20 cellular contexts compared by ENCODE assay signal in genomic region chr19:670609-671075, GRCh38. TPM values are rescaled to one million over a fixed set of nuclear protein-coding genes. Genes with fewer than 3 reads are reported as not detected.
DNase-seq lines count a peak whose midpoint lies in the region; ATAC-seq, FAIRE-seq and TF ChIP-seq lines count a peak whose summit lies in the region.
"Had no signal": no experiment of that assay in that cellular context is flagged by ENCODE, and none has a peak within 500 bp of the region (broad histone marks: within the 10 kb centered on the region; RNA-seq: fewer than 3 reads in every experiment).

No MANE protein-coding gene starts in this region.

- no peaks in the 10 kb centered on the region for H4K20me1 ChIP-seq in HepG2 (ENCODE audit: insufficient read depth, low read length)

- intact Hi-C loops in HepG2 (cut with micrococcal nuclease; ENCODE audit: unreplicated experiment) (no loop called here), right lobe of liver (cut with DNase I) (no loop called here)

- no peaks in the 10 kb centered on the region; the same call in 1 of the 2 replicates for H3K9me3 ChIP-seq in HepG2 (ENCODE audit: low read length)
- no peaks in the 10 kb centered on the region for H3K9me3 ChIP-seq in right lobe of liver
- H3K9me3 ChIP-seq: right atrium auricular region, tibial nerve had no signal

- peaks cover 6% of the 10 kb centered on the region for H3K27me3 Mint-ChIP-seq in type B pancreatic cell

- H3K27me3 ChIP-seq in HepG2 (ENCODE audit: control insufficient read depth in 1 of 2, insufficient read depth in 2 of 2, low read length in 2 of 2) (0 out of 5 replicates have a peak, but pooled peaks cover 0 to under 1% of the 10 kb centered on the region in 2 experiments), right lobe of liver (no peaks in the 10 kb centered on the region)
- H3K27me3 ChIP-seq: right atrium auricular region, tibial nerve had no signal

- peak; percentile 44 for FAIRE-seq in HepG2 (lab: Jason Lieb, UNC)
- FAIRE-seq: H54 had no signal

- peak overlapping the region; percentile 62 for H3K4me2 ChIP-seq in HepG2 (ENCODE audit: low read depth, low read length)

- 12% methylated on average over 5 of the region's 9 CpGs for WGBS in HepG2 (ENCODE audit: low lambda C conversion rate)
- WGBS in right lobe of liver (ENCODE audit: insufficient coverage, low coverage, low lambda C conversion rate, missing lambda C conversion rate): no CpG with 5 or more reads among the region's 9 CpGs

- H3K4me3 Mint-ChIP-seq in type B pancreatic cell: no peak overlapping the region
- H3K4me3 Mint-ChIP-seq: activated naive CD4-positive, alpha-beta T cell treated with anti-CD3 and anti-CD28 coated beads for 36 hours; brain; IgD-negative memory B cell; natural killer cell had no signal

- H3K9ac ChIP-seq in HepG2 (ENCODE audit: insufficient read depth, low read depth, low read length): no peak overlapping the region

- POLR2A ChIA-PET in HepG2 (lab: Yijun Ruan, JAX): interaction anchor here (0.9 to 2.8 kb wide), 8 partner anchors 9 to 68 kb away, joined by 3 to 13 read pairs (median 4); no protein-coding TSS in a partner anchor

- no peaks in the 10 kb centered on the region for H3K36me3 Mint-ChIP-seq in type B pancreatic cell
- H3K36me3 Mint-ChIP-seq: brain, natural killer cell had no signal

- H3K36me3 ChIP-seq in HepG2 (replicated peaks in 1 of 2; ENCODE audit: control insufficient read depth in 1 of 2, insufficient read depth in 2 of 2, low read length in 2 of 2) (no peaks in the 10 kb centered on the region), right lobe of liver (no peaks in the 10 kb centered on the region)
- H3K36me3 ChIP-seq: right atrium auricular region, tibial nerve had no signal

- no peak overlapping the region for H2AFZ ChIP-seq in HepG2 (ENCODE audit: low read length)

- no peak for TF ChIP-seq POLR2A in HepG2 (IDR thresholded peaks at IDR 0.05; ENCODE audit: insufficient read depth in 1 of 2, low read depth in 2 of 2, low read length in 2 of 2)
- TF ChIP-seq POLR2A in right lobe of liver (IDR thresholded peaks at IDR 0.05): no peak

- 0 out of 2 replicates have a peak, but pooled peaks have one; percentile 32 for TF ChIP-seq RAD21 in HepG2 (CRISPR knock-in tag; IDR thresholded peaks at IDR 0.05)

- no peak; the same call in 1 of the 2 replicates for TF ChIP-seq CTCF in HepG2 (CRISPR knock-in tag; IDR thresholded peaks at IDR 0.05)
- TF ChIP-seq CTCF in right lobe of liver (IDR thresholded peaks at IDR 0.05): no peak
- peak; percentile 3 for TF ChIP-seq CTCF in fibroblast of pulmonary artery (IDR thresholded peaks at IDR 0.05; ENCODE audit: low read length, missing control alignments)
- TF ChIP-seq CTCF in type B pancreatic cell (conservative IDR thresholded peaks at IDR 0.05): peak; percentile 54

- in situ Hi-C loops in HepG2 (cut with HindIII; ENCODE audit: extremely low pct_ligation_motif_present, low pct_unique_long_range_greater_than_20kb): no loop called here

- H3K4me3 ChIP-seq in HepG2 (replicated peaks in 1 of 3; ENCODE audit: insufficient read depth in 1 of 3, low read depth in 2 of 3, low read length in 3 of 3) (peak overlapping the region in 1 of 3 experiments; percentile 46; a peak in 1 of 6 replicates), right lobe of liver (no peak overlapping the region), fibroblast of pulmonary artery (replicated peaks; ENCODE audit: low read depth, low read length) (no peak overlapping the region)
- H3K4me3 ChIP-seq: right atrium auricular region, tibial nerve had no signal

- no peaks in the 10 kb centered on the region for H3K79me2 ChIP-seq in HepG2 (ENCODE audit: insufficient read depth, low read length)

- CTCF ChIA-PET in HepG2 (lab: Yijun Ruan, JAX; ENCODE audit: low intra/inter-chr PET ratio, low total read pairs): no interaction called here

- peaks cover 77% of the 10 kb centered on the region for H3K4me1 ChIP-seq in HepG2 (ENCODE audit: insufficient read depth, low read length)
- peaks cover 0 to 4% (median 0%) of the 10 kb centered on the region in 4 donors for H3K4me1 ChIP-seq in right lobe of liver

- no peak overlapping the region for H3K27ac ChIP-seq in HepG2 (ENCODE audit: extremely low read length, insufficient read depth, low read length)
- no peak overlapping the region for H3K27ac ChIP-seq in right lobe of liver

- no TSS peak for BruUV-seq in HepG2 (replicated peaks; lab: Mats Ljungman, UMichigan)

- H3K4me1 Mint-ChIP-seq in type B pancreatic cell (ENCODE audit: unreplicated experiment): peaks cover 7% of the 10 kb centered on the region
- H3K4me1 Mint-ChIP-seq: natural killer cell had no signal

- ATAC-seq in HepG2 (peak; percentile 89), right lobe of liver (no peak), HG03469 (IDR thresholded peaks at IDR 0.05; ENCODE audit: unreplicated experiment) (no peak)
- ATAC-seq: natural killer cell, PC-3 had no signal

- no peak overlapping the region for H3K27ac Mint-ChIP-seq in type B pancreatic cell
- H3K27ac Mint-ChIP-seq: activated naive CD4-positive, alpha-beta T cell treated with anti-CD3 and anti-CD28 coated beads for 36 hours; brain; natural killer cell had no signal

- DNase-seq in HepG2 (ENCODE audit: low spot score): peak; percentile 75
- DNase-seq in right lobe of liver: no peak
- peak; percentile 51 for DNase-seq in SK-N-DZ (ENCODE audit: low spot score)
- no peak for DNase-seq in fibroblast of pulmonary artery (ENCODE audit: low read depth)
- DNase-seq in type B pancreatic cell (ENCODE audit: extremely low spot score, unreplicated experiment): no peak
- no peak for DNase-seq in activated CD4-positive, CD25-positive, alpha-beta regulatory T cell (lab: John Stamatoyannopoulos, UW)
- no peak for DNase-seq in stimulated activated CD8-positive, alpha-beta memory T cell treated with anti-CD3 and anti-CD28 coated beads, Interleukin-4, amount 100 ng/mL, for 48 hours
- DNase-seq: activated naive CD4-positive, alpha-beta T cell treated with anti-CD3 and anti-CD28 coated beads for 36 hours; foreskin fibroblast; natural killer cell; NCI-H1105; PC-3; stimulated activated CD4-positive, alpha-beta T cell treated with anti-CD3 and anti-CD28 coated beads, Interleukin-2, amount 100 ng/mL, for 48 hours had no signal

- H3K9me3 Mint-ChIP-seq in type B pancreatic cell: no peaks in the 10 kb centered on the region
- H3K9me3 Mint-ChIP-seq: activated naive CD4-positive, alpha-beta T cell treated with anti-CD3 and anti-CD28 coated beads for 36 hours; natural killer cell had no signal

- TF ChIP-seq EP300 in HepG2 (IDR thresholded peaks at IDR 0.05; ENCODE audit: low read depth in 2 of 2, low read length in 2 of 2) (no peak), HepG2 (CRISPR knock-in tag; IDR thresholded peaks at IDR 0.05; ENCODE audit: borderline replicate concordance) (0 out of 2 replicates have a peak, but pooled peaks have one; percentile 11)

RNA-seq across cellular contexts. Expression of gene FSTL3, which starts 5.5 kb away (rescaled TPM):
- 5.8 and 13.5 TPM in 2 replicates for total RNA-seq in HepG2 (2016; rRNA removed; fragmentation: Illumina TruSeq; extraction: Trizol)
- total RNA-seq in HepG2 (2016; cell fraction: cytosol; rRNA removed; fragmentation: Illumina TruSeq; extraction: Trizol; ENCODE audit: low read depth): 3.3 and 3.8 TPM in 2 replicates
- total RNA-seq in HepG2 (2016; cell fraction: insoluble cytoplasmic fraction; rRNA removed; fragmentation: Illumina TruSeq; extraction: Trizol): 4.6 and 14.2 TPM in 2 replicates
- 7.0 and 8.2 TPM in 2 replicates for total RNA-seq in HepG2 (2016; cell fraction: membrane; rRNA removed; fragmentation: Illumina TruSeq; extraction: Trizol)
- total RNA-seq in HepG2 (2016; cell fraction: nucleus; rRNA removed; fragmentation: Illumina TruSeq; extraction: Trizol): 11.9 and 15.2 TPM in 2 replicates
- polyA plus RNA-seq in HepG2 (2011; rRNA removed): 15.6 and 30.9 TPM in 2 replicates
- polyA plus RNA-seq in HepG2 (2011; cell fraction: cytosol; rRNA removed): 24.5 and 32.7 TPM in 2 replicates
- polyA plus RNA-seq in HepG2 (2011; cell fraction: nucleus; rRNA removed): 151 and 166 TPM in 2 replicates
- polyA plus RNA-seq in HepG2 (2012): 19.0 and 28.0 TPM in 2 replicates
- polyA plus RNA-seq in HepG2 (2016; cell fraction: cytosol; fragmentation: Illumina TruSeq; extraction: Trizol; ENCODE audit: low read depth): 3.1 and 4.0 TPM in 2 replicates
- 6.4 and 7.0 TPM in 2 replicates for polyA plus RNA-seq in HepG2 (2016; cell fraction: insoluble cytoplasmic fraction; fragmentation: Illumina TruSeq; extraction: Trizol; ENCODE audit: low read depth)
- polyA plus RNA-seq in HepG2 (2016; cell fraction: membrane; fragmentation: Illumina TruSeq; extraction: Trizol; ENCODE audit: low read depth): 5.8 and 6.2 TPM in 2 replicates
- 30.9 and 40.0 TPM in 2 replicates for polyA plus RNA-seq in HepG2 (2016; cell fraction: nucleus; fragmentation: Illumina TruSeq; extraction: Trizol; ENCODE audit: insufficient read depth, low read depth)
- 28.2 and 70.2 TPM in 2 replicates for polyA minus RNA-seq in HepG2 (2011; rRNA and poly(A)+ RNA removed; ENCODE audit: low replicate concordance)
- 10.6 and 21.0 TPM in 2 replicates for polyA minus RNA-seq in HepG2 (2011; cell fraction: cytosol; rRNA and poly(A)+ RNA removed)
- 6.8 and 7.9 TPM in 2 replicates for polyA minus RNA-seq in HepG2 (2011; cell fraction: nucleus; rRNA and poly(A)+ RNA removed)
- 10 to 100 TPM in 3 of 6 experiments, 1 to 10 TPM in 3; 4.2 to 18.7 (median 10.4) TPM for total RNA-seq in right lobe of liver
- polyA plus RNA-seq in SK-N-DZ (2014; cell fraction: cytosol; rRNA removed): 13.8 and 27.0 TPM in 2 replicates
- polyA plus RNA-seq in SK-N-DZ (2014; cell fraction: nucleus; rRNA removed): 23.3 and 25.4 TPM in 2 replicates
- total RNA-seq in type B pancreatic cell (ENCODE audit: low replicate concordance): 9.3 and 11.0 TPM in 2 replicates

RNA-seq across cellular contexts. Expression of gene RNF126, which starts 7.6 kb away (rescaled TPM):
- total RNA-seq in HepG2 (2016; rRNA removed; fragmentation: Illumina TruSeq; extraction: Trizol) (18.5 and 34.0 TPM in 2 replicates), right lobe of liver (10 to 100 TPM; 18.3 to 85.0 (median 28.8) TPM), type B pancreatic cell (ENCODE audit: low replicate concordance) (38.1 and 41.3 TPM in 2 replicates)
- total RNA-seq in HepG2 (2016; cell fraction: cytosol; rRNA removed; fragmentation: Illumina TruSeq; extraction: Trizol; ENCODE audit: low read depth): 60.7 and 62.9 TPM in 2 replicates
- 14.0 and 32.5 TPM in 2 replicates for total RNA-seq in HepG2 (2016; cell fraction: insoluble cytoplasmic fraction; rRNA removed; fragmentation: Illumina TruSeq; extraction: Trizol)
- total RNA-seq in HepG2 (2016; cell fraction: membrane; rRNA removed; fragmentation: Illumina TruSeq; extraction: Trizol): 51.8 and 70.5 TPM in 2 replicates
- total RNA-seq in HepG2 (2016; cell fraction: nucleus; rRNA removed; fragmentation: Illumina TruSeq; extraction: Trizol): 20.4 and 26.7 TPM in 2 replicates
- polyA plus RNA-seq in HepG2 (2011; rRNA removed): 23.2 and 24.6 TPM in 2 replicates
- polyA plus RNA-seq in HepG2 (2011; cell fraction: cytosol; rRNA removed): 21.4 and 33.6 TPM in 2 replicates
- polyA plus RNA-seq in HepG2 (2011; cell fraction: nucleus; rRNA removed): 96.9 and 98.7 TPM in 2 replicates
- polyA plus RNA-seq in HepG2 (2012): 47.4 and 51.2 TPM in 2 replicates
- 83.7 and 90.8 TPM in 2 replicates for polyA plus RNA-seq in HepG2 (2016; cell fraction: cytosol; fragmentation: Illumina TruSeq; extraction: Trizol; ENCODE audit: low read depth)
- 29.9 and 39.9 TPM in 2 replicates for polyA plus RNA-seq in HepG2 (2016; cell fraction: insoluble cytoplasmic fraction; fragmentation: Illumina TruSeq; extraction: Trizol; ENCODE audit: low read depth)
- 79.7 and 88.6 TPM in 2 replicates for polyA plus RNA-seq in HepG2 (2016; cell fraction: membrane; fragmentation: Illumina TruSeq; extraction: Trizol; ENCODE audit: low read depth)
- polyA plus RNA-seq in HepG2 (2016; cell fraction: nucleus; fragmentation: Illumina TruSeq; extraction: Trizol; ENCODE audit: insufficient read depth, low read depth): 75.9 and 77.0 TPM in 2 replicates
- polyA minus RNA-seq in HepG2 (2011; rRNA and poly(A)+ RNA removed; ENCODE audit: low replicate concordance): 10.7 and 26.6 TPM in 2 replicates
- 18.3 and 21.9 TPM in 2 replicates for polyA minus RNA-seq in HepG2 (2011; cell fraction: cytosol; rRNA and poly(A)+ RNA removed)
- polyA minus RNA-seq in HepG2 (2011; cell fraction: nucleus; rRNA and poly(A)+ RNA removed): 28.0 and 36.3 TPM in 2 replicates
- polyA plus RNA-seq in SK-N-DZ (2014; cell fraction: cytosol; rRNA removed): 60.8 and 67.6 TPM in 2 replicates
- 98.8 and 99.8 TPM in 2 replicates for polyA plus RNA-seq in SK-N-DZ (2014; cell fraction: nucleus; rRNA removed)

RNA-seq across cellular contexts. Expression of gene PRSS57, which starts 24.6 kb away (rescaled TPM):
- total RNA-seq in HepG2 (2016; rRNA removed; fragmentation: Illumina TruSeq; extraction: Trizol): not detected in 2 replicates
- total RNA-seq in HepG2 (2016; cell fraction: cytosol; rRNA removed; fragmentation: Illumina TruSeq; extraction: Trizol; ENCODE audit: low read depth): not detected in 2 replicates
- not detected in 2 replicates for total RNA-seq in HepG2 (2016; cell fraction: insoluble cytoplasmic fraction; rRNA removed; fragmentation: Illumina TruSeq; extraction: Trizol)
- not detected in 2 replicates for total RNA-seq in HepG2 (2016; cell fraction: membrane; rRNA removed; fragmentation: Illumina TruSeq; extraction: Trizol)
- total RNA-seq in HepG2 (2016; cell fraction: nucleus; rRNA removed; fragmentation: Illumina TruSeq; extraction: Trizol): not detected in 2 replicates
- 0.12 and 0.20 TPM in 2 replicates for polyA plus RNA-seq in HepG2 (2011; rRNA removed)
- 0.10 and 0.20 TPM in 2 replicates for polyA plus RNA-seq in HepG2 (2011; cell fraction: cytosol; rRNA removed)
- not detected in 2 replicates for polyA plus RNA-seq in HepG2 (2011; cell fraction: nucleus; rRNA removed)
- 0.13 and 0.16 TPM in 2 replicates for polyA plus RNA-seq in HepG2 (2012)
- not detected in 2 replicates for polyA plus RNA-seq in HepG2 (2016; cell fraction: cytosol; fragmentation: Illumina TruSeq; extraction: Trizol; ENCODE audit: low read depth)
- not detected in 2 replicates for polyA plus RNA-seq in HepG2 (2016; cell fraction: insoluble cytoplasmic fraction; fragmentation: Illumina TruSeq; extraction: Trizol; ENCODE audit: low read depth)
- polyA plus RNA-seq in HepG2 (2016; cell fraction: membrane; fragmentation: Illumina TruSeq; extraction: Trizol; ENCODE audit: low read depth): not detected in 2 replicates
- polyA plus RNA-seq in HepG2 (2016; cell fraction: nucleus; fragmentation: Illumina TruSeq; extraction: Trizol; ENCODE audit: insufficient read depth, low read depth): not detected in 2 replicates
- polyA minus RNA-seq in HepG2 (2011; rRNA and poly(A)+ RNA removed; ENCODE audit: low replicate concordance): not detected in 2 replicates
- not detected in 2 replicates for polyA minus RNA-seq in HepG2 (2011; cell fraction: cytosol; rRNA and poly(A)+ RNA removed)
- not detected in 2 replicates for polyA minus RNA-seq in HepG2 (2011; cell fraction: nucleus; rRNA and poly(A)+ RNA removed)
- under 1 TPM in 1 of 6 experiments, not detected in 5; 0.20 TPM for total RNA-seq in right lobe of liver
- not detected in 2 replicates for polyA plus RNA-seq in SK-N-DZ (2014; cell fraction: cytosol; rRNA removed)
- not detected in 2 replicates for polyA plus RNA-seq in SK-N-DZ (2014; cell fraction: nucleus; rRNA removed)
- total RNA-seq in type B pancreatic cell (ENCODE audit: low replicate concordance): not detected in 2 replicates
- total RNA-seq: activated naive CD4-positive, alpha-beta T cell treated with anti-CD3 and anti-CD28 coated beads for 36 hours; PC-3; right atrium auricular region; tibial nerve had no signal
- polyA plus RNA-seq: IgD-negative memory B cell had no signal

RNA-seq across cellular contexts. Expression of gene FGF22, which starts 31.0 kb away (rescaled TPM):
- total RNA-seq in HepG2 (2016; rRNA removed; fragmentation: Illumina TruSeq; extraction: Trizol) (0.24 TPM in 1 of 2 replicates, not detected in the other), right lobe of liver (under 1 TPM in 1 of 6 experiments, not detected in 5; 0.15 TPM), type B pancreatic cell (ENCODE audit: low replicate concordance) (not detected in 2 replicates)
- total RNA-seq in HepG2 (2016; cell fraction: cytosol; rRNA removed; fragmentation: Illumina TruSeq; extraction: Trizol; ENCODE audit: low read depth): not detected in 2 replicates
- total RNA-seq in HepG2 (2016; cell fraction: insoluble cytoplasmic fraction; rRNA removed; fragmentation: Illumina TruSeq; extraction: Trizol): 0.09 TPM in 1 of 2 replicates, not detected in the other
- total RNA-seq in HepG2 (2016; cell fraction: membrane; rRNA removed; fragmentation: Illumina TruSeq; extraction: Trizol): 0.17 and 0.19 TPM in 2 replicates
- total RNA-seq in HepG2 (2016; cell fraction: nucleus; rRNA removed; fragmentation: Illumina TruSeq; extraction: Trizol): not detected in 2 replicates
- 0.07 TPM in 1 of 2 replicates, not detected in the other for polyA plus RNA-seq in HepG2 (2011; rRNA removed)
- polyA plus RNA-seq in HepG2 (2011; cell fraction: cytosol; rRNA removed): not detected in 2 replicates
- not detected in 2 replicates for polyA plus RNA-seq in HepG2 (2011; cell fraction: nucleus; rRNA removed)
- 0.09 and 0.27 TPM in 2 replicates for polyA plus RNA-seq in HepG2 (2012)
- polyA plus RNA-seq in HepG2 (2016; cell fraction: cytosol; fragmentation: Illumina TruSeq; extraction: Trizol; ENCODE audit: low read depth): 0.08 and 0.16 TPM in 2 replicates
- polyA plus RNA-seq in HepG2 (2016; cell fraction: insoluble cytoplasmic fraction; fragmentation: Illumina TruSeq; extraction: Trizol; ENCODE audit: low read depth): not detected in 2 replicates
- 0.13 TPM in 1 of 2 replicates, not detected in the other for polyA plus RNA-seq in HepG2 (2016; cell fraction: membrane; fragmentation: Illumina TruSeq; extraction: Trizol; ENCODE audit: low read depth)
- 0.33 TPM in 1 of 2 replicates, not detected in the other for polyA plus RNA-seq in HepG2 (2016; cell fraction: nucleus; fragmentation: Illumina TruSeq; extraction: Trizol; ENCODE audit: insufficient read depth, low read depth)
- polyA minus RNA-seq in HepG2 (2011; rRNA and poly(A)+ RNA removed; ENCODE audit: low replicate concordance): not detected in 2 replicates
- not detected in 2 replicates for polyA minus RNA-seq in HepG2 (2011; cell fraction: cytosol; rRNA and poly(A)+ RNA removed)
- not detected in 2 replicates for polyA minus RNA-seq in HepG2 (2011; cell fraction: nucleus; rRNA and poly(A)+ RNA removed)
- 1.8 TPM in 1 of 2 replicates, not detected in the other for polyA plus RNA-seq in SK-N-DZ (2014; cell fraction: cytosol; rRNA removed)
- 1.5 and 3.3 TPM in 2 replicates for polyA plus RNA-seq in SK-N-DZ (2014; cell fraction: nucleus; rRNA removed)
- total RNA-seq: activated naive CD4-positive, alpha-beta T cell treated with anti-CD3 and anti-CD28 coated beads for 36 hours had no signal
- polyA plus RNA-seq: IgD-negative memory B cell, liver had no signal

RNA-seq across cellular contexts. Expression of gene POLRMT, which starts 37.3 kb away (rescaled TPM):
- total RNA-seq in HepG2 (2016; rRNA removed; fragmentation: Illumina TruSeq; extraction: Trizol): 52.5 and 78.0 TPM in 2 replicates
- 14.6 and 16.3 TPM in 2 replicates for total RNA-seq in HepG2 (2016; cell fraction: cytosol; rRNA removed; fragmentation: Illumina TruSeq; extraction: Trizol; ENCODE audit: low read depth)
- 49.1 and 82.6 TPM in 2 replicates for total RNA-seq in HepG2 (2016; cell fraction: insoluble cytoplasmic fraction; rRNA removed; fragmentation: Illumina TruSeq; extraction: Trizol)
- 30.6 and 32.9 TPM in 2 replicates for total RNA-seq in HepG2 (2016; cell fraction: membrane; rRNA removed; fragmentation: Illumina TruSeq; extraction: Trizol)
- total RNA-seq in HepG2 (2016; cell fraction: nucleus; rRNA removed; fragmentation: Illumina TruSeq; extraction: Trizol): 53.4 and 70.1 TPM in 2 replicates
- 101 and 114 TPM in 2 replicates for polyA plus RNA-seq in HepG2 (2011; rRNA removed)
- 20.8 and 36.5 TPM in 2 replicates for polyA plus RNA-seq in HepG2 (2011; cell fraction: cytosol; rRNA removed)
- polyA plus RNA-seq in HepG2 (2011; cell fraction: nucleus; rRNA removed): 255 and 333 TPM in 2 replicates
- polyA plus RNA-seq in HepG2 (2012): 52.2 and 65.7 TPM in 2 replicates
- polyA plus RNA-seq in HepG2 (2016; cell fraction: cytosol; fragmentation: Illumina TruSeq; extraction: Trizol; ENCODE audit: low read depth): 16.5 and 17.7 TPM in 2 replicates
- 70.9 and 71.7 TPM in 2 replicates for polyA plus RNA-seq in HepG2 (2016; cell fraction: insoluble cytoplasmic fraction; fragmentation: Illumina TruSeq; extraction: Trizol; ENCODE audit: low read depth)
- 34.9 and 37.3 TPM in 2 replicates for polyA plus RNA-seq in HepG2 (2016; cell fraction: membrane; fragmentation: Illumina TruSeq; extraction: Trizol; ENCODE audit: low read depth)
- polyA plus RNA-seq in HepG2 (2016; cell fraction: nucleus; fragmentation: Illumina TruSeq; extraction: Trizol; ENCODE audit: insufficient read depth, low read depth): 138 and 146 TPM in 2 replicates
- polyA minus RNA-seq in HepG2 (2011; rRNA and poly(A)+ RNA removed; ENCODE audit: low replicate concordance): 247 and 377 TPM in 2 replicates
- 67.1 and 69.6 TPM in 2 replicates for polyA minus RNA-seq in HepG2 (2011; cell fraction: cytosol; rRNA and poly(A)+ RNA removed)
- 37.9 and 42.3 TPM in 2 replicates for polyA minus RNA-seq in HepG2 (2011; cell fraction: nucleus; rRNA and poly(A)+ RNA removed)
- 10 to 100 TPM; 25.9 to 42.9 (median 33.3) TPM for total RNA-seq in right lobe of liver
- polyA plus RNA-seq in SK-N-DZ (2014; cell fraction: cytosol; rRNA removed): 49.8 and 61.6 TPM in 2 replicates
- 285 and 379 TPM in 2 replicates for polyA plus RNA-seq in SK-N-DZ (2014; cell fraction: nucleus; rRNA removed)
- total RNA-seq in type B pancreatic cell (ENCODE audit: low replicate concordance): 52.2 and 59.8 TPM in 2 replicates

Comparison
In these comparisons a context has a peak if more than half of its experiments do, and no peak if none do; other contexts are left out.
1. DNase-seq: peak in HepG2 (single experiment) and SK-N-DZ (single experiment); none in right lobe of liver (0 of 3), fibroblast of pulmonary artery (single experiment), type B pancreatic cell (single experiment), activated CD4-positive, CD25-positive, alpha-beta regulatory T cell (0 of 4) and stimulated activated CD8-positive, alpha-beta memory T cell treated with anti-CD3 and anti-CD28 coated beads, Interleukin-4, amount 100 ng/mL, for 48 hours (single experiment).
2. CTCF ChIP-seq: peak in fibroblast of pulmonary artery (single experiment) and type B pancreatic cell (single experiment); none in HepG2 (single experiment) and right lobe of liver (0 of 4).